Comparison of ENCODE assay signal across 8 cellular contexts in genomic region chr6:75601608-75602163, GRCh38. TPM values are rescaled to one million over a fixed set of nuclear protein-coding genes. Genes with fewer than 3 reads are reported as not detected.
DNase-seq lines count a peak whose midpoint lies in the region; ATAC-seq and TF ChIP-seq lines count a peak whose summit lies in the region.

A gene with protein sequence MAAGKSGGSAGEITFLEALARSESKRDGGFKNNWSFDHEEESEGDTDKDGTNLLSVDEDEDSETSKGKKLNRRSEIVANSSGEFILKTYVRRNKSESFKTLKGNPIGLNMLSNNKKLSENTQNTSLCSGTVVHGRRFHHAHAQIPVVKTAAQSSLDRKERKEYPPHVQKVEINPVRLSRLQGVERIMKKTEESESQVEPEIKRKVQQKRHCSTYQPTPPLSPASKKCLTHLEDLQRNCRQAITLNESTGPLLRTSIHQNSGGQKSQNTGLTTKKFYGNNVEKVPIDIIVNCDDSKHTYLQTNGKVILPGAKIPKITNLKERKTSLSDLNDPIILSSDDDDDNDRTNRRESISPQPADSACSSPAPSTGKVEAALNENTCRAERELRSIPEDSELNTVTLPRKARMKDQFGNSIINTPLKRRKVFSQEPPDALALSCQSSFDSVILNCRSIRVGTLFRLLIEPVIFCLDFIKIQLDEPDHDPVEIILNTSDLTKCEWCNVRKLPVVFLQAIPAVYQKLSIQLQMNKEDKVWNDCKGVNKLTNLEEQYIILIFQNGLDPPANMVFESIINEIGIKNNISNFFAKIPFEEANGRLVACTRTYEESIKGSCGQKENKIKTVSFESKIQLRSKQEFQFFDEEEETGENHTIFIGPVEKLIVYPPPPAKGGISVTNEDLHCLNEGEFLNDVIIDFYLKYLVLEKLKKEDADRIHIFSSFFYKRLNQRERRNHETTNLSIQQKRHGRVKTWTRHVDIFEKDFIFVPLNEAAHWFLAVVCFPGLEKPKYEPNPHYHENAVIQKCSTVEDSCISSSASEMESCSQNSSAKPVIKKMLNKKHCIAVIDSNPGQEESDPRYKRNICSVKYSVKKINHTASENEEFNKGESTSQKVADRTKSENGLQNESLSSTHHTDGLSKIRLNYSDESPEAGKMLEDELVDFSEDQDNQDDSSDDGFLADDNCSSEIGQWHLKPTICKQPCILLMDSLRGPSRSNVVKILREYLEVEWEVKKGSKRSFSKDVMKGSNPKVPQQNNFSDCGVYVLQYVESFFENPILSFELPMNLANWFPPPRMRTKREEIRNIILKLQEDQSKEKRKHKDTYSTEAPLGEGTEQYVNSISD (plus strand): TSS chr6:75601880. CDS start chr6:75602525, 645 bp downstream.

- no peaks in the 10 kb centered on the region for H3K9me2 ChIP-seq in OCI-LY7 (ENCODE audit: insufficient read depth, low read length)

- H3K4me1 ChIP-seq in OCI-LY7 (ENCODE audit: insufficient read depth, low read length, poor library complexity, severe bottlenecking): peaks cover 30% of the 10 kb centered on the region

- POLR2A ChIA-PET in OCI-LY7 (lab: Charles Lee): interaction anchor here (1.0 to 2.3 kb wide), 3 partner anchors 10 to 358 kb away, joined by 3 to 16 read pairs (median 11); partner anchors contain the start of gene COX7A2

- H4K20me1 ChIP-seq in OCI-LY7 (ENCODE audit: insufficient read depth, low read length): peaks cover 18% of the 10 kb centered on the region

- peak within 1 kb of the TSS; percentile 98 for H3K4me3 ChIP-seq in OCI-LY7 (ENCODE audit: low read depth, low read length, poor library complexity, severe bottlenecking)

- no peaks in the 10 kb centered on the region for H3K9me3 ChIP-seq in OCI-LY7 (ENCODE audit: low read length)

- no TSS peak for BruUV-seq in OCI-LY7 (replicated peaks; lab: Mats Ljungman, UMichigan)

- H3K27ac ChIP-seq in OCI-LY7 (ENCODE audit: low read depth, low read length, poor library complexity, severe bottlenecking): peak within 1 kb of the TSS; percentile 82
- peak within 1 kb of the TSS; percentile 79 for H3K27ac ChIP-seq in epithelial cell of prostate

- peak within 1 kb of the TSS; percentile 95 for H2AFZ ChIP-seq in OCI-LY7 (ENCODE audit: low read length)

- peaks cover 45% of the 10 kb centered on the region for H3K79me2 ChIP-seq in OCI-LY7 (ENCODE audit: insufficient read depth, low read depth, low read length)

- CTCF ChIA-PET in OCI-LY7 (lab: Charles Lee; ENCODE audit: unreplicated experiment): no interaction called here

- ATAC-seq in GM19438 (IDR thresholded peaks at IDR 0.05; ENCODE audit: low read depth, unreplicated experiment): peak; percentile 60
- peak; percentile 65 for ATAC-seq in HG03565 (IDR thresholded peaks at IDR 0.05; ENCODE audit: unreplicated experiment)

- peak; percentile 76 for DNase-seq in COLO668 (lab: John Stamatoyannopoulos, UW; ENCODE audit: unreplicated experiment)
- DNase-seq in OCI-LY7 (ENCODE audit: low spot score): peak; percentile 85
- DNase-seq in activated T-cell treated with anti-CD3 and anti-CD28 coated beads for 4 hours: peak; percentile 62
- DNase-seq in epithelial cell of prostate (ENCODE audit: low read depth, low spot score): peak; percentile 8
- DNase-seq in mucosa of gallbladder (ENCODE audit: low spot score): peak; percentile 71
- peak; percentile 59 for DNase-seq in stimulated activated CD8-positive, alpha-beta memory T cell treated with anti-CD3 and anti-CD28 coated beads, Interleukin-4, amount 100 ng/mL, for 24 hours (ENCODE audit: low read depth)

- intact Hi-C loops in OCI-LY7 (cut with micrococcal nuclease; ENCODE audit: unreplicated experiment): loop anchor here (1.0 to 5.0 kb wide), 2 partner anchors 317 to 359 kb away; partner anchors contain the start of genes COX7A2 and TMEM30A

- H3K4me2 ChIP-seq in OCI-LY7 (ENCODE audit: low read length): peak within 1 kb of the TSS; percentile 98

- TF ChIP-seq CTCF in OCI-LY7 (conservative IDR thresholded peaks at IDR 0.05; ENCODE audit: low read length): no peak

- H3K36me3 ChIP-seq in OCI-LY7 (ENCODE audit: insufficient read depth, low read length): peaks cover 16% of the 10 kb centered on the region

RNA-seq across cellular contexts. Expression of the gene that starts here (rescaled TPM):
- total RNA-seq in OCI-LY7 (2014; rRNA removed; shearing (Covaris generic)): 61.1 and 63.5 TPM in 2 replicates
- 85.4 and 96.2 TPM in 2 replicates for total RNA-seq in OCI-LY7 (2022)
- total RNA-seq in mucosa of gallbladder: 71.2 TPM

Comparison
In these comparisons a context has a peak if more than half of its experiments do, and no peak if none do; other contexts are left out.
1. Peak in every context shown above with its lines: DNase-seq, ATAC-seq, H3K4me3 ChIP-seq and H3K27ac ChIP-seq.
2. DNase-seq: peak in every context shown above with its lines; median percentile 85 in OCI-LY7; 76 in COLO668; 71 in mucosa of gallbladder; 62 in activated T-cell treated with anti-CD3 and anti-CD28 coated beads for 4 hours; 59 in stimulated activated CD8-positive, alpha-beta memory T cell treated with anti-CD3 and anti-CD28 coated beads, Interleukin-4, amount 100 ng/mL, for 24 hours; 8 in epithelial cell of prostate.